Comparison of ENCODE assay signal across 1 cellular context in genomic region chr12:98490491-98491453, GRCh38.
TF ChIP-seq lines count a peak whose summit lies in the region.

No MANE protein-coding gene starts in this region.

TF ChIP-seq in GM12878, 131 proteins besides CTCF, POLR2A, EP300 and RAD21 (continued from another document and continues in another):
- TF ChIP-seq IRF3 (IDR thresholded peaks at IDR 0.05) (no peak), RBBP5 (conservative IDR thresholded peaks at IDR 0.05) (no peak), ETV6 (conservative IDR thresholded peaks at IDR 0.05 in 1 of 2, IDR thresholded peaks at IDR 0.05 in 1 of 2; ENCODE audit: borderline replicate concordance in 1 of 2, low read depth in 1 of 2) (no peak), ATF3 (IDR thresholded peaks at IDR 0.05; ENCODE audit: borderline replicate concordance, extremely low read depth, low read depth, low read length) (no peak), NRF1 (conservative IDR thresholded peaks at IDR 0.05; ENCODE audit: low read depth, low read length) (0 out of 2 replicates have a peak, but pooled peaks have one; percentile 6), CHD4 (IDR thresholded peaks at IDR 0.05) (no peak), RB1 (IDR thresholded peaks at IDR 0.05; ENCODE audit: borderline replicate concordance) (peak; percentile 69; the same call in 1 of the 2 replicates), ZNF687 (IDR thresholded peaks at IDR 0.05) (peak; percentile 75), JUNB (IDR thresholded peaks at IDR 0.05) (no peak), CHD2 (IDR thresholded peaks at IDR 0.05; ENCODE audit: borderline replicate concordance, low read depth, low read length) (no peak), ZNF217 (IDR thresholded peaks at IDR 0.05) (no peak), E4F1 (IDR thresholded peaks at IDR 0.05; ENCODE audit: borderline replicate concordance, partially characterized antibody) (no peak), ZSCAN29 (IDR thresholded peaks at IDR 0.05) (0 out of 2 replicates have a peak, but pooled peaks have one; percentile 28), CBFB (IDR thresholded peaks at IDR 0.05; ENCODE audit: low read depth) (peak; percentile 62; the same call in 1 of the 2 replicates), HDGF (IDR thresholded peaks at IDR 0.05) (peak; percentile 80; the same call in 1 of the 2 replicates), FOS (IDR thresholded peaks at IDR 0.05; ENCODE audit: borderline replicate concordance, extremely low read depth, insufficient read length) (no peak), ZZZ3 (IDR thresholded peaks at IDR 0.05; ENCODE audit: control insufficient read depth, insufficient read length, low read depth) (no peak), NFYA (IDR thresholded peaks at IDR 0.05; ENCODE audit: borderline replicate concordance, low read depth, low read length) (no peak), EZH2 (IDR thresholded peaks at IDR 0.05; ENCODE audit: borderline replicate concordance, control insufficient read depth, low read depth, low read length) (no peak), POU2F2 (IDR thresholded peaks at IDR 0.05; ENCODE audit: borderline replicate concordance, low read depth, low read length) (peak; percentile 39; the same call in 1 of the 3 replicates), IKZF1 (conservative IDR thresholded peaks at IDR 0.05) (peak; percentile 88), FOXK2 (IDR thresholded peaks at IDR 0.05) (no peak), RELA (IDR thresholded peaks at IDR 0.05; ENCODE audit: borderline replicate concordance, partially characterized antibody) (no peak), TCF3 (IDR thresholded peaks at IDR 0.05; ENCODE audit: borderline replicate concordance, insufficient read depth, low read depth, low read length) (no peak), E2F4 (IDR thresholded peaks at IDR 0.05; ENCODE audit: low read depth, low read length) (0 out of 2 replicates have a peak, but pooled peaks have one; percentile 26), YY1 (IDR thresholded peaks at IDR 0.05; ENCODE audit: low read depth, low read length) (peak; percentile 92), REST (IDR thresholded peaks at IDR 0.05; ENCODE audit: low read depth, low read length) (no peak), BCL3 (IDR thresholded peaks at IDR 0.05; ENCODE audit: borderline replicate concordance, insufficient read depth, low read depth, low read length, poor library complexity, severe bottlenecking) (no peak), KDM1A (IDR thresholded peaks at IDR 0.05; ENCODE audit: borderline replicate concordance) (no peak), STAT1 (conservative IDR thresholded peaks at IDR 0.05) (no peak), RAD51 (IDR thresholded peaks at IDR 0.05) (no peak), PML (IDR thresholded peaks at IDR 0.05; ENCODE audit: low read length) (0 out of 2 replicates have a peak, but pooled peaks have one; percentile 58), MYB (IDR thresholded peaks at IDR 0.05; ENCODE audit: borderline replicate concordance, low read depth, low read length) (no peak), BHLHE40 (IDR thresholded peaks at IDR 0.05; ENCODE audit: borderline replicate concordance in 1 of 2, low read depth in 2 of 2, low read length in 1 of 2) (peak in 1 of 2 experiments; percentile 40; a peak in 1 of 4 replicates), CBX5 (IDR thresholded peaks at IDR 0.05; ENCODE audit: low read depth) (peak; percentile 58; the same call in 1 of the 2 replicates), E2F8 (IDR thresholded peaks at IDR 0.05; ENCODE audit: low read depth, partially characterized antibody) (no peak), ZNF622 (IDR thresholded peaks at IDR 0.05) (no peak), MTA2 (IDR thresholded peaks at IDR 0.05; ENCODE audit: low read depth) (0 out of 2 replicates have a peak, but pooled peaks have one; percentile 18), CBX3 (IDR thresholded peaks at IDR 0.05; ENCODE audit: borderline replicate concordance, low read depth) (no peak), GABPA (IDR thresholded peaks at IDR 0.05; ENCODE audit: low read depth) (no peak), ZBED1 (IDR thresholded peaks at IDR 0.05; ENCODE audit: borderline replicate concordance) (no peak), BACH1 (IDR thresholded peaks at IDR 0.05; ENCODE audit: borderline replicate concordance) (no peak), SIX5 (IDR thresholded peaks at IDR 0.05; ENCODE audit: low read depth, low read length, severe bottlenecking) (no peak)
